2 cellular contexts compared by ENCODE assay signal in the genomic region with DNA sequence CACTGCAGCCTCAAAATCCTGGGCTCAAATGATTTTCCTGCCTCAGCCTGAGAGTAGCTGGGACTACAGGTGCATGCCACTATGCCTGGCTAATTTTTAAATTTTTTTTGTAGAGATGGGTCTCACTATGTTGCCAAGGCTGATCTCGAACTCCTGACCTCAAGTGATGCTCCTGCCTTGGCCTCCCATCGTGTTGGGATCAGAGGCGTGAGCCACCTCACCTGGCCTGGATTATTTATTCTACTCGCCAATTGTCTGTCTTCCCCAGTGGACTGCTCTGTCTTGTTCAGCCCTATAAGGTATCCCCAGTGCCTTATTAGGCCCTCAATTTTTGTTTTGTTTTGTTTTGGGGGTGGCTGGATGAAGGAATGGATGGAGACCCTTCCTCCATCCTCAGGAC.
TF ChIP-seq lines count a peak whose summit lies in the region.

No MANE protein-coding gene starts in this region.

TF ChIP-seq in A549, 52 proteins besides CTCF, POLR2A, EP300 and RAD21:
- no peak for TF ChIP-seq NFE2L2 (conservative IDR thresholded peaks at IDR 0.05; ENCODE audit: low read length)
TF ChIP-seq in A549: peak in this region for 0.

TF ChIP-seq in IMR-90, 13 proteins besides CTCF, POLR2A, EP300 and RAD21:
- TF ChIP-seq MAZ (IDR thresholded peaks at IDR 0.05; ENCODE audit: borderline replicate concordance, low read depth, low read length) (no peak), CEBPB (IDR thresholded peaks at IDR 0.05; ENCODE audit: low read depth, low read length) (no peak), BHLHE40 (IDR thresholded peaks at IDR 0.05; ENCODE audit: low read depth, low read length) (no peak), RCOR1 (IDR thresholded peaks at IDR 0.05; ENCODE audit: insufficient replicate concordance, low read length) (no peak), SMC3 (IDR thresholded peaks at IDR 0.05; ENCODE audit: low read depth, low read length) (no peak), MXI1 (IDR thresholded peaks at IDR 0.05; ENCODE audit: borderline replicate concordance, low read depth, low read length) (no peak), RFX5 (IDR thresholded peaks at IDR 0.05; ENCODE audit: low read depth, low read length) (no peak), CHD1 (IDR thresholded peaks at IDR 0.05; ENCODE audit: low read depth, low read length) (no peak), NFE2L2 (IDR thresholded peaks at IDR 0.05; ENCODE audit: low read depth, low read length) (no peak), FOS (IDR thresholded peaks at IDR 0.05; ENCODE audit: low read depth, low read length) (no peak), MAFK (IDR thresholded peaks at IDR 0.05; ENCODE audit: low read depth, low read length) (no peak), ELK1 (IDR thresholded peaks at IDR 0.05; ENCODE audit: borderline replicate concordance, low read depth, low read length) (no peak)
- TF ChIP-seq, protein P1, sequence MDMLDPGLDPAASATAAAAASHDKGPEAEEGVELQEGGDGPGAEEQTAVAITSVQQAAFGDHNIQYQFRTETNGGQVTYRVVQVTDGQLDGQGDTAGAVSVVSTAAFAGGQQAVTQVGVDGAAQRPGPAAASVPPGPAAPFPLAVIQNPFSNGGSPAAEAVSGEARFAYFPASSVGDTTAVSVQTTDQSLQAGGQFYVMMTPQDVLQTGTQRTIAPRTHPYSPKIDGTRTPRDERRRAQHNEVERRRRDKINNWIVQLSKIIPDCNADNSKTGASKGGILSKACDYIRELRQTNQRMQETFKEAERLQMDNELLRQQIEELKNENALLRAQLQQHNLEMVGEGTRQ (IDR thresholded peaks at IDR 0.05; ENCODE audit: low read depth, low read length) = no peak
